11 cellular contexts compared by ENCODE assay signal in the genomic region with DNA sequence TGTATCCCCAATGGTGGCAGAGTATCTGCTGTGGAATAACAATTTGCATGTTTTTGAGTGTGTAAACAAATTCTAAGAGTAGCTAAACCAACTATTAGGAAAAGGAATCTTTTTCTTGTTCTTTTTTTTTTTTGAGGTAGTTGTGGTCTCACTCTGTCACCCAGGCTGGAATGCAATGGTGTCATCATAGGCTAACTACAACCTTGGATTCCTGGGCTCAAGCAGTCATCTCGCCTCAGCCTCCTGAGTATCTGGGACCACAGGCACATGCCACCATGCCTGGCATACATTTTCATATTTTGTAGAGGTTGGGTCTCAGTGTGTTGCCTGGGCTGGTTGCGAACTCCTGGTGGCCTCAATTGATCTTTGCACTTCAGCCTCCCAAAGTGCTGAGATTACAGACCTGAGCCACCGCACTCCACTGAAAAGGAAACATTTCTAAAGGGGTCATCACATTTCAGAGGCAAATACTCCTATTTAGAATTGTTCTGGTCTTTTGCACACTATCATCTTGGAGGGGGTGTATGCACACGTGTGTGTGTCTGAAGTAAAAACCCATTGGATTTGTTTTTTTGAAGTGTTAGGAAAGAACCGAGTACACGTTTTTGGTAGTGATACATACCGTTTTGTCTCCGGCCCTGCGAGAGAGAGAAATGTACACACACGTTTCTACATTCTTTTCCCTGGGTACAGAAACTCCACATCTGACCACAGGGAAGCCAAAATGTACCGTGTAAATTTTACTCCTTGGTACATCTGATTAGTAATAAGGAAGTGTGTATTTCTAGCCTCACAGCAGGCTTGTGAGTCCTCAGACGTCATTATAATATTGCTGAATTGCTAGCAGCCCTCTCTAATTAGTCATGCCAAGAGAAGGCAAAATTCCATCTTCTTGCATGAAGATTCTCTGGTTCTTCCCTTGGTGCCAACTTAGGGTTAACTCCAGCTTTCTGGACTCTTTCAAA.
A peak's percentile ranks its signal among the peaks of the same experiment; 100 is the strongest.
DNase-seq lines count a peak whose midpoint lies in the region; ATAC-seq, FAIRE-seq and TF ChIP-seq lines count a peak whose summit lies in the region.
"Had no signal": no experiment of that assay in that cellular context is flagged by ENCODE, and none has a peak within 500 bp of the region (broad histone marks: within the 10 kb centered on the region; RNA-seq: fewer than 3 reads in every experiment).

No MANE protein-coding gene starts in this region.

- POLR2A ChIA-PET in IMR-90 (lab: Charles Lee; ENCODE audit: unreplicated experiment) (interaction anchor here (0.6 kb wide), 1 partner anchor 389 kb away, joined by 3 read pairs; no protein-coding TSS in a partner anchor), K562 (lab: Yijun Ruan, JAX) (no interaction called here)

- H3K4me1 ChIP-seq in IMR-90 (ENCODE audit: control insufficient read depth, insufficient read depth, low read length) (peaks cover 28% of the 10 kb centered on the region), K562 (replicated peaks in 1 of 2; ENCODE audit: control insufficient read depth in 2 of 2, insufficient read depth in 2 of 2, low read length in 2 of 2) (peaks cover 0 to 11% of the 10 kb centered on the region in 2 experiments; a peak in 3 of 5 replicates), mucosa of descending colon (ENCODE audit: low read depth) (peaks cover 13% of the 10 kb centered on the region)

- H3K36me3 ChIP-seq in IMR-90 (ENCODE audit: control insufficient read depth, insufficient read depth, low read length) (peaks cover 3% of the 10 kb centered on the region; the same call in 1 of the 2 replicates), K562 (ENCODE audit: control insufficient read depth, insufficient read depth, low read length) (0 out of 3 replicates have a peak, but pooled peaks cover 8% of the 10 kb centered on the region), mucosa of descending colon (ENCODE audit: low read depth) (no peaks in the 10 kb centered on the region)

- H3K27me3 ChIP-seq in IMR-90 (ENCODE audit: control insufficient read depth, insufficient read depth, low read length): no peaks in the 10 kb centered on the region
- H3K27me3 ChIP-seq in K562 (ENCODE audit: control insufficient read depth in 2 of 2, insufficient read depth in 2 of 2, low read length in 2 of 2): no peaks in the 10 kb centered on the region

- H3K4me3 ChIP-seq in IMR-90 (ENCODE audit: insufficient read depth, low read depth, low read length): no peak overlapping the region
- no peak overlapping the region for H3K4me3 ChIP-seq in K562
- H3K4me3 ChIP-seq in mucosa of descending colon: no peak overlapping the region

- TF ChIP-seq EP300 in K562 (IDR thresholded peaks at IDR 0.05; ENCODE audit: low read length): no peak

- CTCF ChIA-PET in IMR-90 (lab: Yijun Ruan, JAX) (interaction anchor here (0.6 kb wide), 1 partner anchor 39 kb away, joined by 5 read pairs; no protein-coding TSS in a partner anchor), K562 (lab: Yijun Ruan, JAX; ENCODE audit: low intra/inter-chr PET ratio) (no interaction called here)

- no peak overlapping the region for H4K91ac ChIP-seq in IMR-90 (ENCODE audit: insufficient read depth, low read depth, low read length)

- no peak overlapping the region for H3K27ac ChIP-seq in IMR-90 (ENCODE audit: insufficient read depth, low read length)
- no peak overlapping the region for H3K27ac ChIP-seq in K562 (ENCODE audit: extremely low read depth, low read depth, low read length)

- in situ Hi-C loops in IMR-90 (cut with MboI; ENCODE audit: low sequenced_read_pairs): no loop called here
- in situ Hi-C loops in K562 (cut with MboI): no loop called here

- H2AK5ac ChIP-seq in IMR-90 (ENCODE audit: low read depth, low read length): peak overlapping the region; percentile 45; the same call in 1 of the 2 replicates

- DNase-seq in AG20443 (ENCODE audit: low spot score) (peak; percentile 63), IMR-90 (peak; percentile 70), K562 (ENCODE audit: extremely low read depth in 1 of 4, low spot score in 3 of 4) (no peak), mucosa of descending colon (no peak), dermis blood vessel endothelial cell (no peak), putamen (ENCODE audit: low spot score) (no peak), NCI-H2171 (lab: John Stamatoyannopoulos, UW) (no peak)
- DNase-seq: Caco-2, NCI-H774 had no signal

- peaks cover 49 to 84% of the 10 kb centered on the region in 2 experiments for H3K79me1 ChIP-seq in IMR-90 (ENCODE audit: low read depth in 1 of 2, low read length in 2 of 2)

- H3K79me2 ChIP-seq in K562 (ENCODE audit: control insufficient read depth, insufficient read depth, low read length): peaks cover 70% of the 10 kb centered on the region

- H3K9ac ChIP-seq in IMR-90 (ENCODE audit: low read depth, low read length): no peak overlapping the region
- H3K9ac ChIP-seq in K562 (ENCODE audit: insufficient read depth in 1 of 2, low read depth in 2 of 2, low read length in 2 of 2): no peak overlapping the region

- H3K14ac ChIP-seq in IMR-90 (replicated peaks; ENCODE audit: low read depth, low read length): no peak overlapping the region

- H4K20me1 ChIP-seq in IMR-90 (ENCODE audit: insufficient read depth, low read length): peaks cover 91% of the 10 kb centered on the region
- H4K20me1 ChIP-seq in K562 (replicated peaks; ENCODE audit: control insufficient read depth, insufficient read depth, low read length): peaks cover 12% of the 10 kb centered on the region; the same call in 1 of the 2 replicates

- peak overlapping the region in 1 of 2 experiments; percentile 12; a peak in 1 of 4 replicates for H4K8ac ChIP-seq in IMR-90 (ENCODE audit: low read depth in 2 of 2, low read length in 2 of 2)

- H3K9me3 ChIP-seq in IMR-90 (ENCODE audit: control insufficient read depth, insufficient read depth, low read length) (no peaks in the 10 kb centered on the region), K562 (replicated peaks; ENCODE audit: control insufficient read depth, insufficient read depth, low read depth, low read length) (no peaks in the 10 kb centered on the region), mucosa of descending colon (no peaks in the 10 kb centered on the region)

- no peak overlapping the region for H2BK15ac ChIP-seq in IMR-90 (ENCODE audit: low read depth, low read length)

- H3K9me1 ChIP-seq in IMR-90 (ENCODE audit: insufficient read depth, low read length) (peaks cover 33% of the 10 kb centered on the region), K562 (ENCODE audit: control insufficient read depth, insufficient read depth, low read length) (peaks cover 5% of the 10 kb centered on the region)

- H2BK120ac ChIP-seq in IMR-90 (ENCODE audit: low read depth, low read length): no peak overlapping the region

- no peak for FAIRE-seq in K562 (lab: Jason Lieb, UNC)

- TF ChIP-seq CTCF in IMR-90 (conservative IDR thresholded peaks at IDR 0.05; ENCODE audit: low read depth, low read length) (no peak), K562 (IDR thresholded peaks at IDR 0.05 in 2 of 3, conservative IDR thresholded peaks at IDR 0.05 in 1 of 3; ENCODE audit: insufficient read depth in 2 of 3, low read depth in 1 of 3, low read length in 3 of 3) (no peak), mucosa of descending colon (IDR thresholded peaks at IDR 0.05) (no peak)

- ATAC-seq in IMR-90 (ENCODE audit: low read depth) (peak; percentile 38), K562 (no peak), mucosa of descending colon (peak; percentile 35), GM21825 (IDR thresholded peaks at IDR 0.05; ENCODE audit: unreplicated experiment) (no peak)
- ATAC-seq: activated CD4-positive, CD25-positive, alpha-beta regulatory T cell treated with anti-CD3 and anti-CD28 coated beads, Interleukin-2, amount 50 U/mL, for 24 hours had no signal

- intact Hi-C loops in IMR-90 (cut with micrococcal nuclease) (no loop called here), K562 (cut with micrococcal nuclease) (no loop called here), mucosa of descending colon (cut with DNase I, micrococcal nuclease) (no loop called here)

- H2AFZ ChIP-seq in IMR-90 (replicated peaks; ENCODE audit: low read length, poor library complexity) (no peak overlapping the region), K562 (ENCODE audit: low read depth, low read length) (no peak overlapping the region)

- peak overlapping the region; percentile 20 for H3K18ac ChIP-seq in IMR-90 (ENCODE audit: low read depth, low read length)

- dilution Hi-C loops in IMR-90 (cut with HindIII; ENCODE audit: low sequenced_read_pairs, unreplicated experiment): no loop called here

- no peak overlapping the region for H3K23ac ChIP-seq in IMR-90 (ENCODE audit: low read depth, low read length)

- TF ChIP-seq RAD21 in IMR-90 (IDR thresholded peaks at IDR 0.05; ENCODE audit: low read length) (no peak), K562 (CRISPR knock-in tag; conservative IDR thresholded peaks at IDR 0.05 in 1 of 2, IDR thresholded peaks at IDR 0.05 in 1 of 2) (no peak)

- H2BK20ac ChIP-seq in IMR-90 (ENCODE audit: low read depth, low read length): no peak overlapping the region

- no peak overlapping the region for H4K5ac ChIP-seq in IMR-90 (ENCODE audit: low read depth, low read length)

- H2AK9ac ChIP-seq in IMR-90 (replicated peaks; ENCODE audit: low read depth, low read length, poor library complexity): no peak overlapping the region

- TF ChIP-seq POLR2A in IMR-90 (IDR thresholded peaks at IDR 0.05; ENCODE audit: low read depth, low read length) (no peak), K562 (conservative IDR thresholded peaks at IDR 0.05) (no peak)

- H2BK5ac ChIP-seq in IMR-90 (ENCODE audit: low read depth, low read length, poor library complexity, severe bottlenecking): no peak overlapping the region

- no peak overlapping the region for H3K4ac ChIP-seq in IMR-90 (ENCODE audit: low read depth, low read length)

- WGBS in IMR-90 (ENCODE audit: extremely low coverage in 2 of 2, insufficient read length in 1 of 2), 2 experiments: 70% methylated on average over 2 of the region's 12 CpGs; no CpG with 5 or more reads in 1 of the 2 experiments
- 61% methylated on average over 12 of the region's 12 CpGs for WGBS in K562 (ENCODE audit: insufficient coverage, low coverage, missing lambda C conversion rate)

- BruUV-seq in IMR-90 (replicated peaks; lab: Mats Ljungman, UMichigan) (no TSS peak), K562 (replicated peaks; lab: Mats Ljungman, UMichigan) (no TSS peak)

- peak overlapping the region; percentile 14; the same call in 1 of the 2 replicates for H3K4me2 ChIP-seq in IMR-90 (ENCODE audit: low read depth, low read length)
- no peak overlapping the region for H3K4me2 ChIP-seq in K562 (ENCODE audit: insufficient read depth, low read length)

- no peak overlapping the region for H3K56ac ChIP-seq in IMR-90 (ENCODE audit: extremely low read depth, insufficient read depth, low read length)

TF ChIP-seq in IMR-90, 13 proteins besides CTCF, POLR2A, EP300 and RAD21:
- TF ChIP-seq NFE2L2 (IDR thresholded peaks at IDR 0.05; ENCODE audit: low read depth, low read length) (no peak), BHLHE40 (IDR thresholded peaks at IDR 0.05; ENCODE audit: low read depth, low read length) (peak; percentile 29; the same call in 1 of the 2 replicates), CEBPB (IDR thresholded peaks at IDR 0.05; ENCODE audit: low read depth, low read length) (peak; percentile 7; the same call in 1 of the 2 replicates)

TF ChIP-seq in K562, 482 proteins besides CTCF, POLR2A, EP300 and RAD21 (continues in another document):
- TF ChIP-seq PHB2 (IDR thresholded peaks at IDR 0.05; ENCODE audit: low read depth): no peak

Comparison
In these comparisons a context has a peak if more than half of its experiments do, and no peak if none do; other contexts are left out.
1. DNase-seq: peak in AG20443 (single experiment) and IMR-90 (single experiment); none in K562 (0 of 4), mucosa of descending colon (0 of 3), dermis blood vessel endothelial cell (single experiment), putamen (single experiment) and NCI-H2171 (single experiment).
2. ATAC-seq: peak in IMR-90 (single experiment) and mucosa of descending colon (single experiment); none in K562 (single experiment) and GM21825 (single experiment).